Comparison of ENCODE assay signal across 1 cellular context in genomic region chr16:21685034-21685455, GRCh38.
TF ChIP-seq lines count a peak whose summit lies in the region.

No MANE protein-coding gene starts in this region.

TF ChIP-seq in HepG2, 621 proteins besides CTCF, POLR2A, EP300 and RAD21 (continued from another document and continues in another):
- TF ChIP-seq ZBTB44 (CRISPR knock-in tag; IDR thresholded peaks at IDR 0.05) (peak; percentile 51; the same call in 1 of the 2 replicates), ZNF678 (CRISPR knock-in tag; IDR thresholded peaks at IDR 0.05) (0 out of 2 replicates have a peak, but pooled peaks have one; percentile 73), DBP (CRISPR knock-in tag; IDR thresholded peaks at IDR 0.05; ENCODE audit: not compliant biosample characterization) (peak; percentile 41), DMTF1 (CRISPR knock-in tag; IDR thresholded peaks at IDR 0.05) (no peak), FOXK1 (CRISPR knock-in tag; IDR thresholded peaks at IDR 0.05; ENCODE audit: borderline replicate concordance, low read depth) (peak; percentile 35; the same call in 1 of the 2 replicates), ZNF761 (CRISPR knock-in tag; conservative IDR thresholded peaks at IDR 0.05) (no peak), ELF3 (CRISPR knock-in tag; IDR thresholded peaks at IDR 0.05) (0 out of 2 replicates have a peak, but pooled peaks have one; percentile 32), PTBP1 (IDR thresholded peaks at IDR 0.05; ENCODE audit: low read depth, low read length, poor library complexity, severe bottlenecking) (no peak), ZFP90 (CRISPR knock-in tag; IDR thresholded peaks at IDR 0.05; ENCODE audit: borderline replicate concordance) (0 out of 2 replicates have a peak, but pooled peaks have one; percentile 44), BRCA1 (CRISPR knock-in tag; IDR thresholded peaks at IDR 0.05) (0 out of 2 replicates have a peak, but pooled peaks have one; percentile 43), ZNF768 (CRISPR knock-in tag; IDR thresholded peaks at IDR 0.05) (peak; percentile 44; the same call in 1 of the 2 replicates), ZBTB38 (CRISPR knock-in tag; IDR thresholded peaks at IDR 0.05) (peak; percentile 41; the same call in 1 of the 2 replicates), RFXAP (CRISPR knock-in tag; IDR thresholded peaks at IDR 0.05; ENCODE audit: borderline replicate concordance) (0 out of 2 replicates have a peak, but pooled peaks have one; percentile 34), ZNF547 (CRISPR knock-in tag; IDR thresholded peaks at IDR 0.05) (peak; percentile 63; the same call in 1 of the 2 replicates), ETV6 (CRISPR knock-in tag; conservative IDR thresholded peaks at IDR 0.05) (peak; percentile 61; the same call in 1 of the 2 replicates), ARID4A (CRISPR knock-in tag; IDR thresholded peaks at IDR 0.05; ENCODE audit: borderline replicate concordance) (peak; percentile 42; the same call in 1 of the 2 replicates), ZNF75D (CRISPR knock-in tag; IDR thresholded peaks at IDR 0.05; ENCODE audit: borderline replicate concordance) (peak; percentile 36; the same call in 1 of the 2 replicates), YEATS4 (CRISPR knock-in tag; IDR thresholded peaks at IDR 0.05; ENCODE audit: borderline replicate concordance) (no peak), HMG20B (CRISPR knock-in tag; conservative IDR thresholded peaks at IDR 0.05) (0 out of 2 replicates have a peak, but pooled peaks have one; percentile 21), HHEX (CRISPR knock-in tag; IDR thresholded peaks at IDR 0.05) (no peak), ZNF891 (CRISPR knock-in tag; IDR thresholded peaks at IDR 0.05) (peak; percentile 58; the same call in 1 of the 2 replicates), RARA (CRISPR knock-in tag; IDR thresholded peaks at IDR 0.05) (peak; percentile 37; the same call in 1 of the 2 replicates), ZNF382 (CRISPR knock-in tag; IDR thresholded peaks at IDR 0.05; ENCODE audit: borderline replicate concordance) (no peak), SIX4 (CRISPR knock-in tag; IDR thresholded peaks at IDR 0.05) (peak; percentile 20; the same call in 1 of the 2 replicates), ZNF574 (CRISPR knock-in tag; IDR thresholded peaks at IDR 0.05) (peak; percentile 29; the same call in 1 of the 2 replicates), MLX (CRISPR knock-in tag; IDR thresholded peaks at IDR 0.05) (0 out of 2 replicates have a peak, but pooled peaks have one; percentile 26), ZNF30 (CRISPR knock-in tag; IDR thresholded peaks at IDR 0.05) (peak; percentile 69; the same call in 1 of the 2 replicates), ZNF230 (CRISPR knock-in tag; IDR thresholded peaks at IDR 0.05) (0 out of 2 replicates have a peak, but pooled peaks have one; percentile 45), IKZF5 (CRISPR knock-in tag; IDR thresholded peaks at IDR 0.05) (no peak), CEBPB (IDR thresholded peaks at IDR 0.05; ENCODE audit: borderline replicate concordance, low read depth, low read length) (no peak), NR2F1 (CRISPR knock-in tag; IDR thresholded peaks at IDR 0.05) (no peak), TFDP1 (CRISPR knock-in tag; IDR thresholded peaks at IDR 0.05; ENCODE audit: borderline replicate concordance) (no peak), KDM2A (CRISPR knock-in tag; IDR thresholded peaks at IDR 0.05; ENCODE audit: borderline replicate concordance, low read depth) (0 out of 2 replicates have a peak, but pooled peaks have one; percentile 22), ISX (CRISPR knock-in tag; conservative IDR thresholded peaks at IDR 0.05) (peak; percentile 71; the same call in 1 of the 2 replicates), KLF15 (CRISPR knock-in tag; IDR thresholded peaks at IDR 0.05; ENCODE audit: borderline replicate concordance) (0 out of 2 replicates have a peak, but pooled peaks have one; percentile 43), TMF1 (CRISPR knock-in tag; IDR thresholded peaks at IDR 0.05; ENCODE audit: low read depth) (no peak), ZNF557 (CRISPR knock-in tag; IDR thresholded peaks at IDR 0.05) (peak; percentile 68; the same call in 1 of the 2 replicates), ZBTB39 (CRISPR knock-in tag; IDR thresholded peaks at IDR 0.05) (no peak), ZIK1 (CRISPR knock-in tag; IDR thresholded peaks at IDR 0.05; ENCODE audit: borderline replicate concordance, low read depth) (no peak), ZNF564 (CRISPR knock-in tag; IDR thresholded peaks at IDR 0.05) (0 out of 2 replicates have a peak, but pooled peaks have one; percentile 37), WIZ (CRISPR knock-in tag; IDR thresholded peaks at IDR 0.05) (peak; percentile 88; the same call in 1 of the 2 replicates)
